ENCODE assay signal across 21 cellular contexts in genomic region chr9:4573176-4573575, GRCh38.
DNase-seq lines count a peak whose midpoint lies in the region; TF ChIP-seq lines count a peak whose summit lies in the region.
"Had no signal": no experiment of that assay in that cellular context is flagged by ENCODE, and none has a peak within 500 bp of the region (broad histone marks: within the 10 kb centered on the region; RNA-seq: fewer than 3 reads in every experiment).

No MANE protein-coding gene starts in this region.

- H3K36me3 Mint-ChIP-seq in glutamatergic neuron (ENCODE audit: unreplicated experiment): no peaks in the 10 kb centered on the region

- H3K27ac ChIP-seq in dorsolateral prefrontal cortex (peak overlapping the region in 37 of 59 donors; percentile 4 to 85 (median 37)), thyroid gland (peak overlapping the region; percentile 80 to 95 (median 90))
- H3K27ac ChIP-seq: 22Rv1; BLaER1 treated with 17β-estradiol and CSF1 and Interleukin-3, amounts not matched to agents 10 nM and 100 nM; GM23248; KMS-11; Peyer's patch had no signal

- DNase-seq in DMS79 (lab: John Stamatoyannopoulos, UW) (peak; percentile 1), DMS79 treated with DMSO at 0.1 percent for 48 hours (lab: John Stamatoyannopoulos, UW) (no peak), HEK293T (ENCODE audit: extremely low spot score) (no peak), dorsolateral prefrontal cortex (no peak), thyroid gland (no peak), NCI-H2196 (lab: John Stamatoyannopoulos, UW; ENCODE audit: unreplicated experiment) (no peak), NCI-H1105 treated with DMSO at 0.1 percent for 48 hours (lab: John Stamatoyannopoulos, UW) (no peak), glutamatergic neuron (no peak)
- DNase-seq: DND-41, GM23248, H9, IMR-90, NCI-H1417 treated with DMSO at 0.1 percent for 48 hours, NCI-H187, NCI-H226, NCI-H510A treated with DMSO at 0.1 percent for 48 hours, NCI-H774, Peyer's patch had no signal

- H3K9me3 ChIP-seq in thyroid gland: no peaks in the 10 kb centered on the region
- H3K9me3 ChIP-seq: BLaER1 treated with 17β-estradiol and CSF1 and Interleukin-3, amounts not matched to agents 10 nM and 100 nM; Peyer's patch had no signal

- WGBS in thyroid gland, 2 donors: 45 to 62% methylated on average over 4 of the region's 4 CpGs

- intact Hi-C loops in dorsolateral prefrontal cortex (cut with DNase I) (no loop called here), thyroid gland (cut with DNase I) (no loop called here)

- CTCF ChIA-PET in HEK293T (lab: Yijun Ruan, JAX): no interaction called here

- H3K4me3 Mint-ChIP-seq in glutamatergic neuron (ENCODE audit: unreplicated experiment): no peak overlapping the region
- H3K4me3 Mint-ChIP-seq: H9 had no signal

- no peak overlapping the region for H3K4me3 ChIP-seq in dorsolateral prefrontal cortex
- no peak overlapping the region for H3K4me3 ChIP-seq in thyroid gland (replicated peaks in 1 of 3)
- H3K4me3 ChIP-seq: BLaER1 treated with 17β-estradiol and CSF1 and Interleukin-3, amounts not matched to agents 10 nM and 100 nM; GM23248; Peyer's patch had no signal

- no peak overlapping the region for H3K27ac Mint-ChIP-seq in glutamatergic neuron (ENCODE audit: unreplicated experiment)

- no peaks in the 10 kb centered on the region for H3K9me3 Mint-ChIP-seq in glutamatergic neuron (ENCODE audit: unreplicated experiment)
- H3K9me3 Mint-ChIP-seq: H9 had no signal

- H3K27me3 Mint-ChIP-seq in glutamatergic neuron (ENCODE audit: unreplicated experiment): no peaks in the 10 kb centered on the region

- no peak for TF ChIP-seq POLR2A in thyroid gland (IDR thresholded peaks at IDR 0.05)

- H3K27me3 ChIP-seq in dorsolateral prefrontal cortex (no peaks in the 10 kb centered on the region), thyroid gland (no peaks in the 10 kb centered on the region)
- H3K27me3 ChIP-seq: Peyer's patch had no signal

- POLR2A ChIA-PET in HEK293T (lab: Yijun Ruan, JAX): no interaction called here

- H3K36me3 ChIP-seq in thyroid gland: peaks cover 3 to 8% of the 10 kb centered on the region in 2 donors

- TF ChIP-seq CTCF in dorsolateral prefrontal cortex (IDR thresholded peaks at IDR 0.05 in 54 of 56, conservative IDR thresholded peaks at IDR 0.05 in 2 of 56; ENCODE audit: low read depth in 1 of 56, partially characterized antibody in 56 of 56): no peak
- no peak for TF ChIP-seq CTCF in thyroid gland (IDR thresholded peaks at IDR 0.05)
- TF ChIP-seq CTCF in glutamatergic neuron (IDR thresholded peaks at IDR 0.05; ENCODE audit: partially characterized antibody, unreplicated experiment): no peak

- H3K4me1 ChIP-seq in thyroid gland: peaks cover 30 to 42% of the 10 kb centered on the region in 2 donors
- H3K4me1 ChIP-seq: BLaER1 treated with 17β-estradiol and CSF1 and Interleukin-3, amounts not matched to agents 10 nM and 100 nM; Peyer's patch had no signal

- H3K4me1 Mint-ChIP-seq in glutamatergic neuron (ENCODE audit: low read depth, unreplicated experiment): peaks cover 1% of the 10 kb centered on the region

TF ChIP-seq in HEK293T, 16 proteins besides CTCF, POLR2A, EP300 and RAD21:
- TF ChIP-seq, protein P1, sequence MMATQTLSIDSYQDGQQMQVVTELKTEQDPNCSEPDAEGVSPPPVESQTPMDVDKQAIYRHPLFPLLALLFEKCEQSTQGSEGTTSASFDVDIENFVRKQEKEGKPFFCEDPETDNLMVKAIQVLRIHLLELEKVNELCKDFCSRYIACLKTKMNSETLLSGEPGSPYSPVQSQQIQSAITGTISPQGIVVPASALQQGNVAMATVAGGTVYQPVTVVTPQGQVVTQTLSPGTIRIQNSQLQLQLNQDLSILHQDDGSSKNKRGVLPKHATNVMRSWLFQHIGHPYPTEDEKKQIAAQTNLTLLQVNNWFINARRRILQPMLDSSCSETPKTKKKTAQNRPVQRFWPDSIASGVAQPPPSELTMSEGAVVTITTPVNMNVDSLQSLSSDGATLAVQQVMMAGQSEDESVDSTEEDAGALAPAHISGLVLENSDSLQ (IDR thresholded peaks at IDR 0.05): peak; percentile 47; the same call in 1 of the 2 replicates
- no peak for TF ChIP-seq FOXK2 (IDR thresholded peaks at IDR 0.05)
